ENCODE assay signal across 13 cellular contexts in genomic region chr3:197308591-197308990, GRCh38. TPM values are rescaled to one million over a fixed set of nuclear protein-coding genes. Genes with fewer than 3 reads are reported as not detected.
DNase-seq lines count a peak whose midpoint lies in the region; ATAC-seq and TF ChIP-seq lines count a peak whose summit lies in the region.
"Had no signal": no experiment of that assay in that cellular context is flagged by ENCODE, and none has a peak within 500 bp of the region (broad histone marks: within the 10 kb centered on the region; RNA-seq: fewer than 3 reads in every experiment).

No MANE protein-coding gene starts in this region.

- H3K4me1 Mint-ChIP-seq in activated naive CD8-positive, alpha-beta T cell (ENCODE audit: low read depth), result peaks cover 23% of the 10 kb centered on the region
- peaks cover 42% of the 10 kb centered on the region for H3K4me1 Mint-ChIP-seq in activated naive CD8-positive, alpha-beta T cell treated with anti-CD3 and anti-CD28 coated beads, Interleukin-2, amount 50 U/mL, for 24 hours
- H3K4me1 Mint-ChIP-seq in natural killer cell, result peaks cover 15 to 17% of the 10 kb centered on the region in 2 donors

- no peaks in the 10 kb centered on the region for H3K27me3 Mint-ChIP-seq in activated naive CD8-positive, alpha-beta T cell
- H3K27me3 Mint-ChIP-seq in activated naive CD8-positive, alpha-beta T cell treated with anti-CD3 and anti-CD28 coated beads, Interleukin-2, amount 50 U/mL, for 24 hours, result peaks cover 12% of the 10 kb centered on the region
- peaks cover 40 to 59% of the 10 kb centered on the region in 2 donors for H3K27me3 Mint-ChIP-seq in natural killer cell (ENCODE audit: low read depth in 2 of 2)

- no peak overlapping the region for H3K4me3 Mint-ChIP-seq in activated naive CD8-positive, alpha-beta T cell
- no peak overlapping the region for H3K4me3 Mint-ChIP-seq in activated naive CD8-positive, alpha-beta T cell treated with anti-CD3 and anti-CD28 coated beads, Interleukin-2, amount 50 U/mL, for 24 hours
- no peak overlapping the region for H3K4me3 Mint-ChIP-seq in natural killer cell
- H3K4me3 Mint-ChIP-seq: stimulated activated naive B cell treated with anti-CD40 and anti-IgM and Interleukin-4, amounts not matched to agents 10 μg/mL and 1 μg/mL and 100 μg/mL, for 72 hours had no signal

- TF ChIP-seq CTCF in fibroblast of pulmonary artery (IDR thresholded peaks at IDR 0.05; ENCODE audit: low read length, missing control alignments) (no peak), natural killer cell (IDR thresholded peaks at IDR 0.05) (no peak)

- H3K4me3 ChIP-seq in fibroblast of pulmonary artery (replicated peaks; ENCODE audit: low read depth, low read length), result no peak overlapping the region

- H3K36me3 Mint-ChIP-seq in activated naive CD8-positive, alpha-beta T cell, result no peaks in the 10 kb centered on the region
- H3K36me3 Mint-ChIP-seq in activated naive CD8-positive, alpha-beta T cell treated with anti-CD3 and anti-CD28 coated beads, Interleukin-2, amount 50 U/mL, for 24 hours (ENCODE audit: low read depth), result no peaks in the 10 kb centered on the region
- H3K36me3 Mint-ChIP-seq in natural killer cell, result peaks cover 5% of the 10 kb centered on the region
- H3K36me3 Mint-ChIP-seq: stimulated activated naive B cell treated with anti-CD40 and anti-IgM and Interleukin-4, amounts not matched to agents 10 μg/mL and 1 μg/mL and 100 μg/mL, for 72 hours had no signal

- ATAC-seq in activated naive CD8-positive, alpha-beta T cell treated with anti-CD3 and anti-CD28 coated beads, Interleukin-2, amount 50 U/mL, for 24 hours, result no peak
- ATAC-seq in natural killer cell, result no peak
- ATAC-seq: Panc1; stimulated activated naive B cell treated with anti-CD40 and anti-IgM and Interleukin-4, amounts not matched to agents 10 μg/mL and 1 μg/mL and 100 μg/mL, for 72 hours had no signal

- H3K9me3 Mint-ChIP-seq in activated naive CD8-positive, alpha-beta T cell (ENCODE audit: low read depth), result no peaks in the 10 kb centered on the region
- H3K9me3 Mint-ChIP-seq in activated naive CD8-positive, alpha-beta T cell treated with anti-CD3 and anti-CD28 coated beads, Interleukin-2, amount 50 U/mL, for 24 hours, result no peaks in the 10 kb centered on the region
- no peaks in the 10 kb centered on the region for H3K9me3 Mint-ChIP-seq in natural killer cell

- DNase-seq in activated naive CD8-positive, alpha-beta T cell treated with anti-CD3 and anti-CD28 coated beads, Interleukin-2, amount 50 U/mL, for 24 hours, result no peak
- DNase-seq in SW480 (ENCODE audit: low spot score) (peak; percentile 12), fibroblast of pulmonary artery (ENCODE audit: low read depth) (peak; percentile 63), substantia nigra (lab: John Stamatoyannopoulos, UW) (no peak), natural killer cell (no peak), cerebellum (ENCODE audit: low spot score) (no peak), nucleus accumbens (lab: John Stamatoyannopoulos, UW) (no peak)
- DNase-seq: dermis blood vessel endothelial cell; NCI-H2107; stimulated activated naive B cell treated with anti-CD40 and anti-IgM and Interleukin-4, amounts not matched to agents 10 μg/mL and 1 μg/mL and 100 μg/mL, for 72 hours; WERI-Rb-1 had no signal

- H3K27ac ChIP-seq in substantia nigra (ENCODE audit: low read depth, low read length, poor library complexity, severe bottlenecking), result peak overlapping the region; percentile 4
- H3K27ac ChIP-seq: WERI-Rb-1 had no signal

- intact Hi-C loops in natural killer cell (cut with micrococcal nuclease), result no loop called here

- peak overlapping the region; percentile 30 for H3K27ac Mint-ChIP-seq in activated naive CD8-positive, alpha-beta T cell
- H3K27ac Mint-ChIP-seq in activated naive CD8-positive, alpha-beta T cell treated with anti-CD3 and anti-CD28 coated beads, Interleukin-2, amount 50 U/mL, for 24 hours, result no peak overlapping the region
- H3K27ac Mint-ChIP-seq in natural killer cell, result no peak overlapping the region
- H3K27ac Mint-ChIP-seq: stimulated activated naive B cell treated with anti-CD40 and anti-IgM and Interleukin-4, amounts not matched to agents 10 μg/mL and 1 μg/mL and 100 μg/mL, for 72 hours had no signal

RNA-seq across cellular contexts. Expression of gene DLG1, which starts 10.2 kb away (rescaled TPM):
- 10 to 100 TPM; 82.0 to 91.8 (median 89.0) TPM for total RNA-seq in natural killer cell
- total RNA-seq in cerebellum, result 69.2 TPM

Comparison
In these comparisons a context has a peak if more than half of its experiments do, and no peak if none do; other contexts are left out.
1. DNase-seq: peak in SW480 (single experiment) and fibroblast of pulmonary artery (single experiment); none in activated naive CD8-positive, alpha-beta T cell treated with anti-CD3 and anti-CD28 coated beads, Interleukin-2, amount 50 U/mL, for 24 hours (single experiment), substantia nigra (0 of 49), natural killer cell (single experiment), cerebellum (single experiment) and nucleus accumbens (0 of 56).